ENCODE assay signal across 6 cellular contexts in the genomic region with DNA sequence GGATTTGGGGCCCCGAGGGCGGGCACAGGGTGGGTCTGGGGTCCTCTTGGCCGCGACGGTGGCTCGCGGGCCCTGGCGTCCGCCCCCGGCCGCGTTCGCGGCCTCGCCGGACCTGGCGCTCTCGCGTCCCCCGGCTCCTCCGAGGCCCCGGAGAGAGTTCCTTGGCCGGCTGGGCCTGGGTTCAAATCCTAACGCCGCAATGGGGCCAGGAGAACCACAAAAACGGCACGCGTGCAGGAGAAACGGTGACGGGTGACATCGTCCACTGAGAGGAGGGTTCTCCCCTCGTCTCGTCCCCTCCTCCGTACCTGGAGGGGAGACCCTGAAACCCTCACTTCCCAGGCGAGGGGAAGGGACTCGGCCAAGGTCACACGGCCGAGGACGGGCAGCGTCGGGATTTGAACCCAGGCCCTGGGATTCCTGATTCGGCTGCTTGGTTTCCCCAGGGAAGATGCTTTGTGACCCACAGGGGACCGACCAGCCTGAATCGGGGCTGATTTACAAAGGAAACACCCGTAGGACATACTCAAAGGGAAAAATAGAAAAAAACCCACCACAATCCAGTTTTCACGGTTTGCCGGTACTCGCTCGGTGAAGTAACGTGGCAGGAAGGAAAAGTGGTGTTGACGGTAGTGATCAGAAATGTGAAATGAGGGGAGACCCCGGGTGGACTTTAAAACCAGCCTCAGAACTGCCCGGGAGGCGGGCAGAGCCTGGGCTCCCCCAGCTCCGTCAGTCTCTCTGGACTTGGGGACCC. TPM values are rescaled to one million over a fixed set of nuclear protein-coding genes. Genes with fewer than 3 reads are reported as not detected.
DNase-seq lines count a peak whose midpoint lies in the region; ATAC-seq and TF ChIP-seq lines count a peak whose summit lies in the region.

No MANE protein-coding gene starts in this region.

- H3K9me2 ChIP-seq in SK-N-SH = no peaks in the 10 kb centered on the region

- peak overlapping the region; percentile 93 to 98 for H3K4me3 ChIP-seq in SK-N-SH (ENCODE audit: low read depth in 2 of 2, low read length in 1 of 2)
- H3K4me3 ChIP-seq in fibroblast of villous mesenchyme (ENCODE audit: low read depth, low read length) = peak overlapping the region; percentile 94

- peaks cover 10 to 34% of the 10 kb centered on the region in 2 experiments; a peak in 3 of 4 replicates for H3K4me1 ChIP-seq in SK-N-SH (ENCODE audit: control insufficient read depth in 1 of 2, insufficient read depth in 2 of 2, low read depth in 1 of 2, low read length in 1 of 2)

- TF ChIP-seq RAD21 in SK-N-SH (IDR thresholded peaks at IDR 0.05; ENCODE audit: low read length) = no peak

- peaks cover 96% of the 10 kb centered on the region for H3K79me2 ChIP-seq in SK-N-SH (ENCODE audit: insufficient read depth)

- WGBS in SK-N-SH (ENCODE audit: low lambda C conversion rate) = under 1% methylated on average over 41 of the region's 55 CpGs

- peak; percentile 11 for ATAC-seq in GM19324 (IDR thresholded peaks at IDR 0.05; ENCODE audit: low FRiP score, unreplicated experiment)

- H3K9me3 ChIP-seq in SK-N-SH = no peaks in the 10 kb centered on the region

- H3K36me3 ChIP-seq in SK-N-SH (replicated peaks in 1 of 2; ENCODE audit: control insufficient read depth in 1 of 2, insufficient read depth in 2 of 2, low read length in 1 of 2) = peaks cover 51 to 57% of the 10 kb centered on the region in 2 experiments

- H3K27me3 ChIP-seq in SK-N-SH (ENCODE audit: insufficient read depth) = no peaks in the 10 kb centered on the region

- peaks cover 47% of the 10 kb centered on the region for H4K20me1 ChIP-seq in SK-N-SH (ENCODE audit: insufficient read depth)

- H3K27ac ChIP-seq in SK-N-SH (ENCODE audit: low read depth in 2 of 2, low read length in 1 of 2) = peak overlapping the region; percentile 88 to 92

- no peaks in the 10 kb centered on the region for H3F3A ChIP-seq in SK-N-SH (replicated peaks; ENCODE audit: insufficient read depth)

- DNase-seq in SK-N-SH (peak; percentile 55), fibroblast of villous mesenchyme (ENCODE audit: low read depth) (no peak), activated gamma-delta T cell (lab: John Stamatoyannopoulos, UW) (no peak), LoVo (ENCODE audit: low spot score) (no peak)
- DNase-seq in stimulated activated CD8-positive, alpha-beta memory T cell treated with anti-CD3 and anti-CD28 coated beads, Interleukin-4, amount 100 ng/mL, for 48 hours = peak; percentile 42

- H3K9ac ChIP-seq in SK-N-SH = peak overlapping the region; percentile 96

- H3K4me2 ChIP-seq in SK-N-SH = peak overlapping the region; percentile 85

- POLR2A ChIA-PET in SK-N-SH (lab: Yijun Ruan, JAX) = interaction anchor here (1.0 to 1.8 kb wide), 5 partner anchors 21 to 97 kb away, joined by 3 to 5 read pairs (median 3); partner anchors contain the start of genes CATSPERD and LONP1

- TF ChIP-seq CTCF in SK-N-SH (IDR thresholded peaks at IDR 0.05) = no peak
- no peak for TF ChIP-seq CTCF in fibroblast of villous mesenchyme (IDR thresholded peaks at IDR 0.05; ENCODE audit: insufficient read depth, low read depth, low read length)

- CTCF ChIA-PET in SK-N-SH (lab: Yijun Ruan, JAX) = interaction anchor here (3.2 kb wide), 1 partner anchor 64 kb away, joined by 14 read pairs; no protein-coding TSS in a partner anchor

- no peak for TF ChIP-seq EP300 in SK-N-SH (IDR thresholded peaks at IDR 0.05; ENCODE audit: borderline replicate concordance in 1 of 2, low read depth in 1 of 2, low read length in 1 of 2)

- peak overlapping the region; percentile 90; the same call in 1 of the 2 replicates for H2AFZ ChIP-seq in SK-N-SH (ENCODE audit: low read depth)

TF ChIP-seq in SK-N-SH, 30 proteins besides CTCF, POLR2A, EP300 and RAD21:
- TF ChIP-seq, protein P1, sequence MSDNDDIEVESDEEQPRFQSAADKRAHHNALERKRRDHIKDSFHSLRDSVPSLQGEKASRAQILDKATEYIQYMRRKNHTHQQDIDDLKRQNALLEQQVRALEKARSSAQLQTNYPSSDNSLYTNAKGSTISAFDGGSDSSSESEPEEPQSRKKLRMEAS (IDR thresholded peaks at IDR 0.05; ENCODE audit: low read depth) = no peak
- TF ChIP-seq USF1 (IDR thresholded peaks at IDR 0.05; ENCODE audit: borderline replicate concordance, low read depth) (no peak), SIN3A (IDR thresholded peaks at IDR 0.05; ENCODE audit: borderline replicate concordance, low read depth, low read length) (0 out of 2 replicates have a peak, but pooled peaks have one; percentile 15), RXRA (IDR thresholded peaks at IDR 0.05; ENCODE audit: borderline replicate concordance, low read depth) (no peak), SMC3 (IDR thresholded peaks at IDR 0.05; ENCODE audit: low read depth, low read length) (no peak), NFIC (IDR thresholded peaks at IDR 0.05; ENCODE audit: borderline replicate concordance) (no peak), YY1 (IDR thresholded peaks at IDR 0.05; ENCODE audit: low read depth) (no peak)

RNA-seq across cellular contexts. Expression of gene SAFB, which starts 0.7 kb away (rescaled TPM):
- 44.4 and 90.0 TPM in 2 replicates for polyA plus RNA-seq in SK-N-SH (2012; rRNA removed)
- polyA plus RNA-seq in SK-N-SH (2012; cell fraction: cytosol; rRNA removed) = 43.3 and 43.5 TPM in 2 replicates
- 157 and 489 TPM in 2 replicates for polyA plus RNA-seq in SK-N-SH (2012; cell fraction: nucleus; rRNA removed)
- total RNA-seq in fibroblast of villous mesenchyme = 37.4 and 40.6 TPM in 2 replicates

RNA-seq across cellular contexts. Expression of gene SAFB2, which starts 1.0 kb away (rescaled TPM):
- polyA plus RNA-seq in SK-N-SH (2012; rRNA removed) = 20.3 and 37.7 TPM in 2 replicates
- 20.4 and 21.6 TPM in 2 replicates for polyA plus RNA-seq in SK-N-SH (2012; cell fraction: cytosol; rRNA removed)
- 84.9 and 120 TPM in 2 replicates for polyA plus RNA-seq in SK-N-SH (2012; cell fraction: nucleus; rRNA removed)
- total RNA-seq in fibroblast of villous mesenchyme = 30.6 and 39.7 TPM in 2 replicates

RNA-seq across cellular contexts. Expression of gene TINCR, which starts 55.8 kb away (rescaled TPM):
- 0.02 and 0.03 TPM in 2 replicates for polyA plus RNA-seq in SK-N-SH (2012; rRNA removed)
- polyA plus RNA-seq in SK-N-SH (2012; cell fraction: cytosol; rRNA removed) = 0.03 and 0.07 TPM in 2 replicates
- polyA plus RNA-seq in SK-N-SH (2012; cell fraction: nucleus; rRNA removed) = 0.11 and 0.12 TPM in 2 replicates
- total RNA-seq in fibroblast of villous mesenchyme = not detected in 2 replicates

RNA-seq across cellular contexts. Expression of gene MICOS13, which starts 56.7 kb away (rescaled TPM):
- polyA plus RNA-seq in SK-N-SH (2012; rRNA removed) = 112 and 116 TPM in 2 replicates
- polyA plus RNA-seq in SK-N-SH (2012; cell fraction: cytosol; rRNA removed) = 56.7 and 76.6 TPM in 2 replicates
- 54.9 and 78.4 TPM in 2 replicates for polyA plus RNA-seq in SK-N-SH (2012; cell fraction: nucleus; rRNA removed)
- total RNA-seq in fibroblast of villous mesenchyme = 21.2 and 31.9 TPM in 2 replicates

RNA-seq across cellular contexts. Expression of gene HSD11B1L, which starts 57.3 kb away (rescaled TPM):
- 52.0 and 53.3 TPM in 2 replicates for polyA plus RNA-seq in SK-N-SH (2012; rRNA removed)
- 35.3 and 47.9 TPM in 2 replicates for polyA plus RNA-seq in SK-N-SH (2012; cell fraction: cytosol; rRNA removed)
- polyA plus RNA-seq in SK-N-SH (2012; cell fraction: nucleus; rRNA removed) = 43.7 and 46.7 TPM in 2 replicates
- 6.5 and 9.0 TPM in 2 replicates for total RNA-seq in fibroblast of villous mesenchyme

Comparison
In these comparisons a context has a peak if more than half of its experiments do, and no peak if none do; other contexts are left out.
1. DNase-seq: peak in SK-N-SH (single experiment) and stimulated activated CD8-positive, alpha-beta memory T cell treated with anti-CD3 and anti-CD28 coated beads, Interleukin-4, amount 100 ng/mL, for 48 hours (single experiment); none in fibroblast of villous mesenchyme (single experiment), activated gamma-delta T cell (single experiment) and LoVo (single experiment).